Comparison of ENCODE assay signal across 8 cellular contexts in the genomic region with DNA sequence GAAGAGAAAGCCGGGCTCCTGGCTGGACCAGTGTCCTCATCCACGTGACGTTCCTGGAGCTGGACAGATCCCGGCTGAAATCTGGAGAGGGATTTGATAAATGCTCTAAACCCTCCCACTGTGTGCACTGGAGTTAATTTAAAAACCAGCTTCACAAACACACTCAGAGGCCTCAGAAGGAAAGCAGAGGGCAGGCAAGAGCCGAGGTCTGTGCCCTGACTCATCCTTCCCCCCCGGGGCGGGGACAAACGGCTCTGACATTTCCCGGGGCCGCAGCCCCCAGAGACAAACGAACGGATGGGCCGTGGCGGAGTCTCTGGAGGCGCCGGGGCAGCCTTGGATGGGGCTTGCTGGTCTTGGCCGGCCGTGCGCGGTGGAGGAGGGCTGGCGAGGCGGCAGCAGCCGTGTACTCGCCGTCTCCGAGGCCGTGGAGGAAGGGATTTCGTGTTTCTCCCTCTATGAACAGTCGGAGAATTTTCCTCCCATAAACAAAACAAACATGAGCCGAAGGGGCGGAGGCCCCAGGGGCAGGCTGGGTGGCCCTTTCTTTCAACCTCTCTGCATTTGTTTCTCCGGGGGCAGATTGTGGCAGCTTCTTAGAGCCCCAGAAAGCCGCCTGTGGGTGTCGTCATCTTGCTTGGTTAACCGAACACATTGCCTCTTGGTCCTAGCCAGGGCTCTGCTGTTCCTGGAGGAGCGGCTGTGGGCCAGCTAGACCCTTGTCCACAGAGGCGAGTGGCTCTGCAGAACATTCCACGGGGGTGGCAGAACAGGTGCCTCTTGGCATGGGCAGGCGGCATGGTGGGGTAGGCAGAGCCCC.
DNase-seq lines count a peak whose midpoint lies in the region; ATAC-seq and TF ChIP-seq lines count a peak whose summit lies in the region.

No MANE protein-coding gene starts in this region.

- DNase-seq in HuH-7 (ENCODE audit: low spot score), result peak; percentile 45
- DNase-seq in activated CD8-positive, alpha-beta memory T cell treated with anti-CD3 and anti-CD28 coated beads, Interleukin-2, amount 50 U/mL, for 4 hours, result peak; percentile 61
- peak; percentile 2 for DNase-seq in fibroblast of peridontal ligament (ENCODE audit: extremely low read depth)
- no peak for DNase-seq in natural killer cell treated with Interleukin-12 subunit alpha and Interleukin-12 subunit beta and Interleukin-15 and Interleukin-18, amount 100 ng/mL, for 72 hours (ENCODE audit: low spot score)
- no peak for DNase-seq in GF-D8 (lab: John Stamatoyannopoulos, UW)

- H3K36me3 Mint-ChIP-seq in natural killer cell treated with Interleukin-12 subunit alpha and Interleukin-12 subunit beta and Interleukin-15 and Interleukin-18, amount 100 ng/mL, for 72 hours, result no peaks in the 10 kb centered on the region

- peaks cover 8% of the 10 kb centered on the region for H3K4me1 ChIP-seq in stomach smooth muscle (ENCODE audit: control insufficient read depth, insufficient read depth, low read length)

- H3K4me3 Mint-ChIP-seq in natural killer cell treated with Interleukin-12 subunit alpha and Interleukin-12 subunit beta and Interleukin-15 and Interleukin-18, amount 100 ng/mL, for 72 hours, result peak overlapping the region; percentile 42

- TF ChIP-seq CTCF in 22Rv1 (IDR thresholded peaks at IDR 0.05), result peak; percentile 24; the same call in 1 of the 2 replicates

- H3K9me3 ChIP-seq in stomach smooth muscle (ENCODE audit: control insufficient read depth in 2 of 2, low read length in 2 of 2), result no peaks in the 10 kb centered on the region

- H3K36me3 ChIP-seq in stomach smooth muscle (ENCODE audit: control insufficient read depth in 2 of 2, insufficient read depth in 2 of 2, low read length in 2 of 2), result no peaks in the 10 kb centered on the region

- peak overlapping the region in 1 of 2 donors; percentile 21 for H3K9ac ChIP-seq in stomach smooth muscle (ENCODE audit: low read length in 2 of 2)

- no peak overlapping the region for H3K27ac ChIP-seq in 22Rv1
- peak overlapping the region; percentile 46 for H3K27ac ChIP-seq in stomach smooth muscle (ENCODE audit: low read length)

- no peaks in the 10 kb centered on the region for H3K27me3 ChIP-seq in stomach smooth muscle (ENCODE audit: control insufficient read depth in 1 of 2, insufficient read depth in 2 of 2, low read length in 2 of 2)

- TF ChIP-seq POLR2A in GM18505 (IDR thresholded peaks at IDR 0.05; ENCODE audit: borderline replicate concordance, extremely low read depth, insufficient read depth, insufficient read length), result no peak

- H3K4me3 ChIP-seq in stomach smooth muscle (ENCODE audit: low read length in 2 of 2), result peak overlapping the region; percentile 43 to 63

- H3K9me3 Mint-ChIP-seq in natural killer cell treated with Interleukin-12 subunit alpha and Interleukin-12 subunit beta and Interleukin-15 and Interleukin-18, amount 100 ng/mL, for 72 hours, result no peaks in the 10 kb centered on the region

- no peak overlapping the region for H3K27ac Mint-ChIP-seq in natural killer cell treated with Interleukin-12 subunit alpha and Interleukin-12 subunit beta and Interleukin-15 and Interleukin-18, amount 100 ng/mL, for 72 hours

- peaks cover 3 to 7% of the 10 kb centered on the region in 2 donors for H3K4me1 Mint-ChIP-seq in natural killer cell treated with Interleukin-12 subunit alpha and Interleukin-12 subunit beta and Interleukin-15 and Interleukin-18, amount 100 ng/mL, for 72 hours (ENCODE audit: low read depth in 2 of 2)

- peak; percentile 78 to 86 for ATAC-seq in natural killer cell treated with Interleukin-12 subunit alpha and Interleukin-12 subunit beta and Interleukin-15 and Interleukin-18, amount 100 ng/mL, for 72 hours
- no peak for ATAC-seq in GM18505 (IDR thresholded peaks at IDR 0.05; ENCODE audit: unreplicated experiment)

- H3K27me3 Mint-ChIP-seq in natural killer cell treated with Interleukin-12 subunit alpha and Interleukin-12 subunit beta and Interleukin-15 and Interleukin-18, amount 100 ng/mL, for 72 hours, result peaks cover 8 to 9% of the 10 kb centered on the region in 2 donors

Comparison
In these comparisons a context has a peak if more than half of its experiments do, and no peak if none do; other contexts are left out.
1. DNase-seq: peak in HuH-7 (single experiment), activated CD8-positive, alpha-beta memory T cell treated with anti-CD3 and anti-CD28 coated beads, Interleukin-2, amount 50 U/mL, for 4 hours (single experiment) and fibroblast of peridontal ligament (single experiment); none in natural killer cell treated with Interleukin-12 subunit alpha and Interleukin-12 subunit beta and Interleukin-15 and Interleukin-18, amount 100 ng/mL, for 72 hours (single experiment) and GF-D8 (single experiment).